In genomic region chr5:115544371-115545064, GRCh38 we compare ENCODE assay signal across 8 cellular contexts. TPM values are rescaled to one million over a fixed set of nuclear protein-coding genes. Genes with fewer than 3 reads are reported as not detected.
DNase-seq lines count a peak whose midpoint lies in the region; ATAC-seq and TF ChIP-seq lines count a peak whose summit lies in the region.

TSS of gene FEM1C (minus strand) at chr5:115544775. CDS start at chr5:115543493, 1,282 bp downstream.

- TF ChIP-seq EP300 in Ishikawa (IDR thresholded peaks at IDR 0.05; ENCODE audit: borderline replicate concordance): no peak

- H3K27me3 ChIP-seq in PC-3 (ENCODE audit: low read length) (no peaks in the 10 kb centered on the region), mucosa of stomach (ENCODE audit: control insufficient read depth, insufficient read depth, low read length) (no peaks in the 10 kb centered on the region)

- H3K27ac ChIP-seq in PC-3 (ENCODE audit: low read length): peak within 1 kb of the TSS; percentile 69

- H3K4me3 ChIP-seq in PC-3 (ENCODE audit: low read length): peak within 1 kb of the TSS; percentile 79
- H3K4me3 ChIP-seq in mucosa of stomach (ENCODE audit: low read length): peak within 1 kb of the TSS; percentile 71

- peaks cover 6% of the 10 kb centered on the region; the same call in 1 of the 2 replicates for H3K9me3 ChIP-seq in PC-3 (ENCODE audit: low read length)
- no peaks in the 10 kb centered on the region for H3K9me3 ChIP-seq in mucosa of stomach (ENCODE audit: control insufficient read depth, low read length)

- peak; percentile 94 for TF ChIP-seq POLR2A in erythroblast (IDR thresholded peaks at IDR 0.05; ENCODE audit: low read length)

- peaks cover 49% of the 10 kb centered on the region for H3K79me2 ChIP-seq in PC-3 (ENCODE audit: low read length)

- H3K36me3 ChIP-seq in PC-3 (ENCODE audit: low read depth, low read length) (peaks cover 37% of the 10 kb centered on the region), mucosa of stomach (ENCODE audit: control insufficient read depth, insufficient read depth, low read length) (peaks cover 4% of the 10 kb centered on the region)

- H3K4me2 ChIP-seq in PC-3 (ENCODE audit: low read length): peak within 1 kb of the TSS; percentile 94

- no peak for TF ChIP-seq RAD21 in Ishikawa (IDR thresholded peaks at IDR 0.05; ENCODE audit: low read depth)

- ATAC-seq in GM21576 (IDR thresholded peaks at IDR 0.05; ENCODE audit: unreplicated experiment) (peak; percentile 95), PC-3 (peak; percentile 95)

- H4K20me1 ChIP-seq in PC-3 (ENCODE audit: low read length): peaks cover 41% of the 10 kb centered on the region

- H3K9me2 ChIP-seq in PC-3 (replicated peaks; ENCODE audit: low read length): no peaks in the 10 kb centered on the region

- no TSS peak for BruUV-seq in PC-3 (replicated peaks; lab: Mats Ljungman, UMichigan)

- no peaks in the 10 kb centered on the region for H3F3A ChIP-seq in PC-3 (ENCODE audit: low read length, unreplicated experiment)

- H3K9ac ChIP-seq in PC-3 (ENCODE audit: low read length): peak within 1 kb of the TSS; percentile 93
- peak within 1 kb of the TSS; percentile 97 for H3K9ac ChIP-seq in mucosa of stomach (ENCODE audit: low read length)

- TF ChIP-seq CTCF in PC-3 (conservative IDR thresholded peaks at IDR 0.05; ENCODE audit: low read depth, low read length): no peak

- CTCF ChIA-PET in PC-3 (lab: Charles Lee): interaction anchor here (0.6 kb wide), 1 partner anchor 30 kb away, joined by 8 read pairs; no protein-coding TSS in a partner anchor

- intact Hi-C loops in PC-3 (cut with micrococcal nuclease): loop anchor here (1.0 to 5.0 kb wide), 5 partner anchors 34 to 167 kb away; no protein-coding TSS in a partner anchor

- peaks cover 17% of the 10 kb centered on the region; the same call in 1 of the 2 replicates for H3K4me1 ChIP-seq in PC-3 (ENCODE audit: insufficient read depth, low read length)
- peaks cover 7% of the 10 kb centered on the region for H3K4me1 ChIP-seq in mucosa of stomach (ENCODE audit: control insufficient read depth, insufficient read depth, low read length)

- POLR2A ChIA-PET in PC-3 (lab: Charles Lee; ENCODE audit: unreplicated experiment): interaction anchor here (0.6 to 0.7 kb wide), 8 partner anchors 12 to 173 kb away, joined by 3 to 4 read pairs (median 3); no protein-coding TSS in a partner anchor

- peak within 1 kb of the TSS; percentile 93 for H2AFZ ChIP-seq in PC-3 (ENCODE audit: low read length)

- DNase-seq in DMS114 treated with DMSO at 0.1 percent for 48 hours (lab: John Stamatoyannopoulos, UW; ENCODE audit: unreplicated experiment) (peak; percentile 88), PC-3 (peak; percentile 95), erythroblast (lab: John Stamatoyannopoulos, UW) (peak; percentile 98 to 99)
- DNase-seq in activated T-cell treated with anti-CD3 and anti-CD28 coated beads, Interleukin-2, amount 50 U/mL, for 1 hour: peak; percentile 96
- peak; percentile 92 to 98 for DNase-seq in stimulated activated CD8-positive, alpha-beta memory T cell treated with anti-CD3 and anti-CD28 coated beads, Interleukin-7, amount 100 ng/mL, for 1 hour (ENCODE audit: low read depth in 2 of 2)

TF ChIP-seq in Ishikawa, 13 proteins besides CTCF, POLR2A, EP300 and RAD21:
- TF ChIP-seq CEBPB (IDR thresholded peaks at IDR 0.05): no peak
- TF ChIP-seq NFIC (IDR thresholded peaks at IDR 0.05): peak; percentile 19; the same call in 1 of the 2 replicates
- no peak; the same call in 1 of the 2 replicates for TF ChIP-seq MAX (IDR thresholded peaks at IDR 0.05)
- no peak for TF ChIP-seq FOXM1 (IDR thresholded peaks at IDR 0.05; ENCODE audit: borderline replicate concordance, low read depth)
- TF ChIP-seq EGR1 (IDR thresholded peaks at IDR 0.05): no peak
- peak; percentile 94 for TF ChIP-seq TAF1 (IDR thresholded peaks at IDR 0.05; ENCODE audit: low read depth)
- no peak for TF ChIP-seq REST (IDR thresholded peaks at IDR 0.05; ENCODE audit: low read depth)
- 0 out of 2 replicates have a peak, but pooled peaks have one; percentile 8 for TF ChIP-seq TEAD4 (IDR thresholded peaks at IDR 0.05)
- TF ChIP-seq TCF12 (IDR thresholded peaks at IDR 0.05; ENCODE audit: low read depth): peak; percentile 63; the same call in 1 of the 2 replicates
- TF ChIP-seq YY1 (IDR thresholded peaks at IDR 0.05; ENCODE audit: low read depth): peak; percentile 67
- no peak for TF ChIP-seq CREB1 (IDR thresholded peaks at IDR 0.05; ENCODE audit: low read depth)
- no peak; the same call in 1 of the 2 replicates for TF ChIP-seq USF1 (IDR thresholded peaks at IDR 0.05)
- 0 out of 2 replicates have a peak, but pooled peaks have one; percentile 35 for TF ChIP-seq ZBTB7A (IDR thresholded peaks at IDR 0.05; ENCODE audit: low read depth)

RNA-seq across cellular contexts. Expression of gene FEM1C, which starts in this region (rescaled TPM):
- 8.4 and 9.1 TPM in 2 replicates for total RNA-seq in PC-3 (2014; rRNA removed)

Comparison
In these comparisons a context has a peak if more than half of its experiments do, and no peak if none do; other contexts are left out.
1. Peak in every context shown above with its lines: DNase-seq, ATAC-seq, H3K4me3 ChIP-seq and H3K27ac ChIP-seq.